Comparison of ENCODE assay signal across 1 cellular context in genomic region chr12:47223848-47224213, GRCh38.
TF ChIP-seq lines count a peak whose summit lies in the region.

No MANE protein-coding gene starts in this region.

TF ChIP-seq in K562, 482 proteins besides CTCF, POLR2A, EP300 and RAD21 (continued from another document and continues in another):
- TF ChIP-seq, protein P1, sequence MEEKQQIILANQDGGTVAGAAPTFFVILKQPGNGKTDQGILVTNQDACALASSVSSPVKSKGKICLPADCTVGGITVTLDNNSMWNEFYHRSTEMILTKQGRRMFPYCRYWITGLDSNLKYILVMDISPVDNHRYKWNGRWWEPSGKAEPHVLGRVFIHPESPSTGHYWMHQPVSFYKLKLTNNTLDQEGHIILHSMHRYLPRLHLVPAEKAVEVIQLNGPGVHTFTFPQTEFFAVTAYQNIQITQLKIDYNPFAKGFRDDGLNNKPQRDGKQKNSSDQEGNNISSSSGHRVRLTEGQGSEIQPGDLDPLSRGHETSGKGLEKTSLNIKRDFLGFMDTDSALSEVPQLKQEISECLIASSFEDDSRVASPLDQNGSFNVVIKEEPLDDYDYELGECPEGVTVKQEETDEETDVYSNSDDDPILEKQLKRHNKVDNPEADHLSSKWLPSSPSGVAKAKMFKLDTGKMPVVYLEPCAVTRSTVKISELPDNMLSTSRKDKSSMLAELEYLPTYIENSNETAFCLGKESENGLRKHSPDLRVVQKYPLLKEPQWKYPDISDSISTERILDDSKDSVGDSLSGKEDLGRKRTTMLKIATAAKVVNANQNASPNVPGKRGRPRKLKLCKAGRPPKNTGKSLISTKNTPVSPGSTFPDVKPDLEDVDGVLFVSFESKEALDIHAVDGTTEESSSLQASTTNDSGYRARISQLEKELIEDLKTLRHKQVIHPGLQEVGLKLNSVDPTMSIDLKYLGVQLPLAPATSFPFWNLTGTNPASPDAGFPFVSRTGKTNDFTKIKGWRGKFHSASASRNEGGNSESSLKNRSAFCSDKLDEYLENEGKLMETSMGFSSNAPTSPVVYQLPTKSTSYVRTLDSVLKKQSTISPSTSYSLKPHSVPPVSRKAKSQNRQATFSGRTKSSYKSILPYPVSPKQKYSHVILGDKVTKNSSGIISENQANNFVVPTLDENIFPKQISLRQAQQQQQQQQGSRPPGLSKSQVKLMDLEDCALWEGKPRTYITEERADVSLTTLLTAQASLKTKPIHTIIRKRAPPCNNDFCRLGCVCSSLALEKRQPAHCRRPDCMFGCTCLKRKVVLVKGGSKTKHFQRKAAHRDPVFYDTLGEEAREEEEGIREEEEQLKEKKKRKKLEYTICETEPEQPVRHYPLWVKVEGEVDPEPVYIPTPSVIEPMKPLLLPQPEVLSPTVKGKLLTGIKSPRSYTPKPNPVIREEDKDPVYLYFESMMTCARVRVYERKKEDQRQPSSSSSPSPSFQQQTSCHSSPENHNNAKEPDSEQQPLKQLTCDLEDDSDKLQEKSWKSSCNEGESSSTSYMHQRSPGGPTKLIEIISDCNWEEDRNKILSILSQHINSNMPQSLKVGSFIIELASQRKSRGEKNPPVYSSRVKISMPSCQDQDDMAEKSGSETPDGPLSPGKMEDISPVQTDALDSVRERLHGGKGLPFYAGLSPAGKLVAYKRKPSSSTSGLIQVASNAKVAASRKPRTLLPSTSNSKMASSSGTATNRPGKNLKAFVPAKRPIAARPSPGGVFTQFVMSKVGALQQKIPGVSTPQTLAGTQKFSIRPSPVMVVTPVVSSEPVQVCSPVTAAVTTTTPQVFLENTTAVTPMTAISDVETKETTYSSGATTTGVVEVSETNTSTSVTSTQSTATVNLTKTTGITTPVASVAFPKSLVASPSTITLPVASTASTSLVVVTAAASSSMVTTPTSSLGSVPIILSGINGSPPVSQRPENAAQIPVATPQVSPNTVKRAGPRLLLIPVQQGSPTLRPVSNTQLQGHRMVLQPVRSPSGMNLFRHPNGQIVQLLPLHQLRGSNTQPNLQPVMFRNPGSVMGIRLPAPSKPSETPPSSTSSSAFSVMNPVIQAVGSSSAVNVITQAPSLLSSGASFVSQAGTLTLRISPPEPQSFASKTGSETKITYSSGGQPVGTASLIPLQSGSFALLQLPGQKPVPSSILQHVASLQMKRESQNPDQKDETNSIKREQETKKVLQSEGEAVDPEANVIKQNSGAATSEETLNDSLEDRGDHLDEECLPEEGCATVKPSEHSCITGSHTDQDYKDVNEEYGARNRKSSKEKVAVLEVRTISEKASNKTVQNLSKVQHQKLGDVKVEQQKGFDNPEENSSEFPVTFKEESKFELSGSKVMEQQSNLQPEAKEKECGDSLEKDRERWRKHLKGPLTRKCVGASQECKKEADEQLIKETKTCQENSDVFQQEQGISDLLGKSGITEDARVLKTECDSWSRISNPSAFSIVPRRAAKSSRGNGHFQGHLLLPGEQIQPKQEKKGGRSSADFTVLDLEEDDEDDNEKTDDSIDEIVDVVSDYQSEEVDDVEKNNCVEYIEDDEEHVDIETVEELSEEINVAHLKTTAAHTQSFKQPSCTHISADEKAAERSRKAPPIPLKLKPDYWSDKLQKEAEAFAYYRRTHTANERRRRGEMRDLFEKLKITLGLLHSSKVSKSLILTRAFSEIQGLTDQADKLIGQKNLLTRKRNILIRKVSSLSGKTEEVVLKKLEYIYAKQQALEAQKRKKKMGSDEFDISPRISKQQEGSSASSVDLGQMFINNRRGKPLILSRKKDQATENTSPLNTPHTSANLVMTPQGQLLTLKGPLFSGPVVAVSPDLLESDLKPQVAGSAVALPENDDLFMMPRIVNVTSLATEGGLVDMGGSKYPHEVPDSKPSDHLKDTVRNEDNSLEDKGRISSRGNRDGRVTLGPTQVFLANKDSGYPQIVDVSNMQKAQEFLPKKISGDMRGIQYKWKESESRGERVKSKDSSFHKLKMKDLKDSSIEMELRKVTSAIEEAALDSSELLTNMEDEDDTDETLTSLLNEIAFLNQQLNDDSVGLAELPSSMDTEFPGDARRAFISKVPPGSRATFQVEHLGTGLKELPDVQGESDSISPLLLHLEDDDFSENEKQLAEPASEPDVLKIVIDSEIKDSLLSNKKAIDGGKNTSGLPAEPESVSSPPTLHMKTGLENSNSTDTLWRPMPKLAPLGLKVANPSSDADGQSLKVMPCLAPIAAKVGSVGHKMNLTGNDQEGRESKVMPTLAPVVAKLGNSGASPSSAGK (IDR thresholded peaks at IDR 0.05), result peak; percentile 56
- TF ChIP-seq, protein P2, sequence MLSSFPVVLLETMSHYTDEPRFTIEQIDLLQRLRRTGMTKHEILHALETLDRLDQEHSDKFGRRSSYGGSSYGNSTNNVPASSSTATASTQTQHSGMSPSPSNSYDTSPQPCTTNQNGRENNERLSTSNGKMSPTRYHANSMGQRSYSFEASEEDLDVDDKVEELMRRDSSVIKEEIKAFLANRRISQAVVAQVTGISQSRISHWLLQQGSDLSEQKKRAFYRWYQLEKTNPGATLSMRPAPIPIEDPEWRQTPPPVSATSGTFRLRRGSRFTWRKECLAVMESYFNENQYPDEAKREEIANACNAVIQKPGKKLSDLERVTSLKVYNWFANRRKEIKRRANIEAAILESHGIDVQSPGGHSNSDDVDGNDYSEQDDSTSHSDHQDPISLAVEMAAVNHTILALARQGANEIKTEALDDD (IDR thresholded peaks at IDR 0.05), result no peak
- TF ChIP-seq HIVEP1 (CRISPR knock-in tag; IDR thresholded peaks at IDR 0.05), result no peak
- TF ChIP-seq BACH1 (tag; IDR thresholded peaks at IDR 0.05), result 0 out of 2 replicates have a peak, but pooled peaks have one; percentile 18
- no peak for TF ChIP-seq ZBTB33 (CRISPR knock-in tag; IDR thresholded peaks at IDR 0.05)
- no peak for TF ChIP-seq ZNF197 (CRISPR knock-in tag; IDR thresholded peaks at IDR 0.05; ENCODE audit: low read depth)
- no peak for TF ChIP-seq PHB2 (IDR thresholded peaks at IDR 0.05; ENCODE audit: low read depth)
- TF ChIP-seq ETS1 (conservative IDR thresholded peaks at IDR 0.05; ENCODE audit: control insufficient read depth, low read depth, low read length), result no peak
- TF ChIP-seq TEAD1 (CRISPR knock-in tag; IDR thresholded peaks at IDR 0.05), result no peak
- no peak for TF ChIP-seq KAT7 (CRISPR knock-in tag; IDR thresholded peaks at IDR 0.05; ENCODE audit: borderline replicate concordance)
- TF ChIP-seq NR2C2 (CRISPR knock-in tag; IDR thresholded peaks at IDR 0.05), result no peak
- TF ChIP-seq NR2C2 (tag; IDR thresholded peaks at IDR 0.05), result peak; percentile 13; the same call in 1 of the 2 replicates
- TF ChIP-seq SIX5 (IDR thresholded peaks at IDR 0.05; ENCODE audit: borderline replicate concordance in 1 of 2, insufficient read depth in 1 of 2, low read depth in 1 of 2, low read length in 2 of 2), result no peak
- TF ChIP-seq ZNF780A (CRISPR knock-in tag; IDR thresholded peaks at IDR 0.05), result no peak
- peak; percentile 73 for TF ChIP-seq ATF3 (IDR thresholded peaks at IDR 0.05)
- TF ChIP-seq ATF3 (CRISPR knock-in tag; conservative IDR thresholded peaks at IDR 0.05), result no peak
- 0 out of 2 replicates have a peak, but pooled peaks have one; percentile 21 for TF ChIP-seq SMAD4 (CRISPR knock-in tag; conservative IDR thresholded peaks at IDR 0.05)
- TF ChIP-seq, protein P3, sequence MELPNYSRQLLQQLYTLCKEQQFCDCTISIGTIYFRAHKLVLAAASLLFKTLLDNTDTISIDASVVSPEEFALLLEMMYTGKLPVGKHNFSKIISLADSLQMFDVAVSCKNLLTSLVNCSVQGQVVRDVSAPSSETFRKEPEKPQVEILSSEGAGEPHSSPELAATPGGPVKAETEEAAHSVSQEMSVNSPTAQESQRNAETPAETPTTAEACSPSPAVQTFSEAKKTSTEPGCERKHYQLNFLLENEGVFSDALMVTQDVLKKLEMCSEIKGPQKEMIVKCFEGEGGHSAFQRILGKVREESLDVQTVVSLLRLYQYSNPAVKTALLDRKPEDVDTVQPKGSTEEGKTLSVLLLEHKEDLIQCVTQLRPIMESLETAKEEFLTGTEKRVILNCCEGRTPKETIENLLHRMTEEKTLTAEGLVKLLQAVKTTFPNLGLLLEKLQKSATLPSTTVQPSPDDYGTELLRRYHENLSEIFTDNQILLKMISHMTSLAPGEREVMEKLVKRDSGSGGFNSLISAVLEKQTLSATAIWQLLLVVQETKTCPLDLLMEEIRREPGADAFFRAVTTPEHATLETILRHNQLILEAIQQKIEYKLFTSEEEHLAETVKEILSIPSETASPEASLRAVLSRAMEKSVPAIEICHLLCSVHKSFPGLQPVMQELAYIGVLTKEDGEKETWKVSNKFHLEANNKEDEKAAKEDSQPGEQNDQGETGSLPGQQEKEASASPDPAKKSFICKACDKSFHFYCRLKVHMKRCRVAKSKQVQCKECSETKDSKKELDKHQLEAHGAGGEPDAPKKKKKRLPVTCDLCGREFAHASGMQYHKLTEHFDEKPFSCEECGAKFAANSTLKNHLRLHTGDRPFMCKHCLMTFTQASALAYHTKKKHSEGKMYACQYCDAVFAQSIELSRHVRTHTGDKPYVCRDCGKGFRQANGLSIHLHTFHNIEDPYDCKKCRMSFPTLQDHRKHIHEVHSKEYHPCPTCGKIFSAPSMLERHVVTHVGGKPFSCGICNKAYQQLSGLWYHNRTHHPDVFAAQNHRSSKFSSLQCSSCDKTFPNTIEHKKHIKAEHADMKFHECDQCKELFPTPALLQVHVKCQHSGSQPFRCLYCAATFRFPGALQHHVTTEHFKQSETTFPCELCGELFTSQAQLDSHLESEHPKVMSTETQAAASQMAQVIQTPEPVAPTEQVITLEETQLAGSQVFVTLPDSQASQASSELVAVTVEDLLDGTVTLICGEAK (IDR thresholded peaks at IDR 0.05), result no peak
- TF ChIP-seq, protein P3 (CRISPR knock-in tag; IDR thresholded peaks at IDR 0.05), result no peak
- no peak for TF ChIP-seq ZNF324 (CRISPR knock-in tag; IDR thresholded peaks at IDR 0.05)
- no peak for TF ChIP-seq CLOCK (CRISPR knock-in tag; IDR thresholded peaks at IDR 0.05; ENCODE audit: borderline replicate concordance)
- TF ChIP-seq NFRKB (IDR thresholded peaks at IDR 0.05; ENCODE audit: low read depth), result peak; percentile 11; the same call in 1 of the 2 replicates
